In genomic region chr11:72525466-72525865, GRCh38 we compare ENCODE assay signal across 22 cellular contexts.
DNase-seq lines count a peak whose midpoint lies in the region; ATAC-seq and TF ChIP-seq lines count a peak whose summit lies in the region.
"Had no signal": no experiment of that assay in that cellular context is flagged by ENCODE, and none has a peak within 500 bp of the region (broad histone marks: within the 10 kb centered on the region; RNA-seq: fewer than 3 reads in every experiment).

No MANE protein-coding gene starts in this region.

- CTCF ChIA-PET in WTC11 (lab: Charles Lee): interaction anchor here (0.6 to 1.9 kb wide), 6 partner anchors 10 to 84 kb away, joined by 3 to 14 read pairs (median 4); no protein-coding TSS in a partner anchor

- no peak overlapping the region for H3K4me3 Mint-ChIP-seq in WTC11
- no peak overlapping the region for H3K4me3 Mint-ChIP-seq in effector memory CD8-positive, alpha-beta T cell
- H3K4me3 Mint-ChIP-seq: activated naive CD8-positive, alpha-beta T cell; IgD-negative memory B cell had no signal

- peak; percentile 54 for DNase-seq in Ammon's horn (ENCODE audit: low spot score)
- DNase-seq in LHCN-M2 (ENCODE audit: low read depth): peak; percentile 30
- DNase-seq in WTC11 (ENCODE audit: low spot score): peak; percentile 29
- peak; percentile 63 for DNase-seq in lower lobe of right lung
- no peak for DNase-seq in coronary artery (ENCODE audit: low spot score)
- no peak for DNase-seq in effector memory CD8-positive, alpha-beta T cell
- DNase-seq in suprapubic skin (ENCODE audit: low spot score in 2 of 2): no peak
- no peak for DNase-seq in T-helper 1 cell
- DNase-seq: activated T-cell treated with anti-CD3 and anti-CD28 coated beads, Interleukin-2, amount 50 U/mL, for 48 hours; Calu3; left ventricle myocardium inferior; MM.1S; mucosa of descending colon; NCI-H1930; NCI-H345; SHP77 treated with DMSO at 0.1 percent for 48 hours; stimulated activated CD4-positive, alpha-beta T cell treated with anti-CD3 and anti-CD28 coated beads, Interleukin-12 subunit alpha, Interleukin-12 subunit beta, amount 100 ng/mL, for 4 hours had no signal

- no peaks in the 10 kb centered on the region; the same call in 1 of the 2 replicates for H3K4me1 Mint-ChIP-seq in WTC11
- H3K4me1 Mint-ChIP-seq in effector memory CD8-positive, alpha-beta T cell (ENCODE audit: low read depth in 2 of 2): peaks cover 38 to 41% of the 10 kb centered on the region in 2 donors

- H3K27me3 Mint-ChIP-seq in WTC11 (ENCODE audit: low read depth): no peaks in the 10 kb centered on the region
- no peaks in the 10 kb centered on the region for H3K27me3 Mint-ChIP-seq in effector memory CD8-positive, alpha-beta T cell
- H3K27me3 Mint-ChIP-seq: activated naive CD8-positive, alpha-beta T cell had no signal

- peak; percentile 96 for ATAC-seq in WTC11
- peak in 1 of 2 donors; percentile 72 for ATAC-seq in lower lobe of right lung
- no peak for ATAC-seq in effector memory CD8-positive, alpha-beta T cell (replicated peaks)
- ATAC-seq: mucosa of descending colon had no signal

- no peaks in the 10 kb centered on the region for H3K9me3 ChIP-seq in lower lobe of right lung
- no peaks in the 10 kb centered on the region for H3K9me3 ChIP-seq in suprapubic skin
- H3K9me3 ChIP-seq: BLaER1, left ventricle myocardium inferior, mucosa of descending colon, neutrophil, vagina had no signal

- POLR2A ChIA-PET in WTC11 (lab: Charles Lee): no interaction called here

- H3K27ac Mint-ChIP-seq in WTC11: no peak overlapping the region
- no peak overlapping the region for H3K27ac Mint-ChIP-seq in effector memory CD8-positive, alpha-beta T cell
- H3K27ac Mint-ChIP-seq: activated naive CD8-positive, alpha-beta T cell; IgD-negative memory B cell had no signal

- intact Hi-C loops in lower lobe of right lung (cut with DNase I): no loop called here

- H3K36me3 ChIP-seq in lower lobe of right lung: no peaks in the 10 kb centered on the region
- H3K36me3 ChIP-seq in suprapubic skin: no peaks in the 10 kb centered on the region
- H3K36me3 ChIP-seq: BLaER1, left ventricle myocardium inferior, neutrophil, vagina had no signal

- TF ChIP-seq POLR2A in suprapubic skin (IDR thresholded peaks at IDR 0.05): no peak

- TF ChIP-seq CTCF in WTC11 (IDR thresholded peaks at IDR 0.05) (no peak), lower lobe of right lung (IDR thresholded peaks at IDR 0.05) (no peak), coronary artery (IDR thresholded peaks at IDR 0.05) (no peak), suprapubic skin (IDR thresholded peaks at IDR 0.05) (no peak)

- H3K4me3 ChIP-seq in lower lobe of right lung (no peak overlapping the region), coronary artery (no peak overlapping the region), suprapubic skin (no peak overlapping the region)
- H3K4me3 ChIP-seq: BLaER1, left ventricle myocardium inferior, mucosa of descending colon, vagina had no signal

- H3K4me1 ChIP-seq in lower lobe of right lung (no peaks in the 10 kb centered on the region), suprapubic skin (no peaks in the 10 kb centered on the region)
- H3K4me1 ChIP-seq: BLaER1, left ventricle myocardium inferior, vagina had no signal

- H3K27me3 ChIP-seq in lower lobe of right lung (ENCODE audit: low read depth): no peaks in the 10 kb centered on the region
- H3K27me3 ChIP-seq in suprapubic skin: no peaks in the 10 kb centered on the region
- H3K27me3 ChIP-seq: BLaER1, vagina had no signal

- H3K9me3 Mint-ChIP-seq in WTC11: no peaks in the 10 kb centered on the region
- no peaks in the 10 kb centered on the region for H3K9me3 Mint-ChIP-seq in effector memory CD8-positive, alpha-beta T cell
- H3K9me3 Mint-ChIP-seq: IgD-negative memory B cell had no signal

- TF ChIP-seq EP300 in suprapubic skin (IDR thresholded peaks at IDR 0.05): no peak

- H3K27ac ChIP-seq in lower lobe of right lung: no peak overlapping the region
- H3K27ac ChIP-seq in coronary artery: no peak overlapping the region
- no peak overlapping the region for H3K27ac ChIP-seq in suprapubic skin
- H3K27ac ChIP-seq: BLaER1, left ventricle myocardium inferior, neutrophil, vagina had no signal

- 61% methylated on average over 3 of the region's 3 CpGs for WGBS in suprapubic skin

- H3K36me3 Mint-ChIP-seq in WTC11: no peaks in the 10 kb centered on the region
- H3K36me3 Mint-ChIP-seq in effector memory CD8-positive, alpha-beta T cell (ENCODE audit: insufficient read depth): peaks cover 12% of the 10 kb centered on the region

TF ChIP-seq in WTC11, 78 proteins besides CTCF, POLR2A, EP300 and RAD21:
- no peak for TF ChIP-seq FOXJ3 (CRISPR knock-in tag; IDR thresholded peaks at IDR 0.05; ENCODE audit: borderline replicate concordance)
- no peak for TF ChIP-seq TEAD4 (CRISPR knock-in tag; IDR thresholded peaks at IDR 0.05)
- no peak for TF ChIP-seq ZNF423 (CRISPR knock-in tag; IDR thresholded peaks at IDR 0.05)
- no peak for TF ChIP-seq ZBTB21 (CRISPR knock-in tag; IDR thresholded peaks at IDR 0.05; ENCODE audit: borderline replicate concordance)
- TF ChIP-seq JAZF1 (CRISPR knock-in tag; IDR thresholded peaks at IDR 0.05): no peak
- no peak for TF ChIP-seq TP53 (CRISPR knock-in tag; IDR thresholded peaks at IDR 0.05)
- no peak for TF ChIP-seq OVOL2 (CRISPR knock-in tag; IDR thresholded peaks at IDR 0.05; ENCODE audit: borderline replicate concordance)
- no peak for TF ChIP-seq ZNF219 (CRISPR knock-in tag; IDR thresholded peaks at IDR 0.05; ENCODE audit: borderline replicate concordance)

Comparison
In these comparisons a context has a peak if more than half of its experiments do, and no peak if none do; other contexts are left out.
1. DNase-seq: peak in Ammon's horn (single experiment), LHCN-M2 (single experiment), WTC11 (single experiment) and lower lobe of right lung (single experiment); none in coronary artery (single experiment), effector memory CD8-positive, alpha-beta T cell (0 of 3), suprapubic skin (0 of 2) and T-helper 1 cell (0 of 5).